Comparison of ENCODE assay signal across 26 cellular contexts in genomic region chr11:69017951-69018350, GRCh38. TPM values are rescaled to one million over a fixed set of nuclear protein-coding genes. Genes with fewer than 3 reads are reported as not detected.
DNase-seq lines count a peak whose midpoint lies in the region; ATAC-seq, FAIRE-seq and TF ChIP-seq lines count a peak whose summit lies in the region.
"Had no signal": no experiment of that assay in that cellular context is flagged by ENCODE, and none has a peak within 500 bp of the region (broad histone marks: within the 10 kb centered on the region; RNA-seq: fewer than 3 reads in every experiment).

No MANE protein-coding gene starts in this region.

- no peak for TF ChIP-seq POLR2A in vagina (IDR thresholded peaks at IDR 0.05)

- FAIRE-seq in bronchial epithelial cell (lab: Jason Lieb, UNC), result peak; percentile 18
- FAIRE-seq: A204.1, GM12892, GM19239, H54, RCC 7860 had no signal

- intact Hi-C loops in vagina (cut with DNase I), result no loop called here

- DNase-seq in bronchial epithelial cell (ENCODE audit: low read depth) (no peak), vagina (ENCODE audit: extremely low spot score in 2 of 2) (no peak), dermis blood vessel endothelial cell (no peak), activated gamma-delta T cell (lab: John Stamatoyannopoulos, UW) (no peak), SW 1271 (lab: John Stamatoyannopoulos, UW) (no peak)
- DNase-seq in stimulated activated naive B cell treated with anti-CD40 and anti-IgM and Interleukin-4, amounts not matched to agents 10 μg/mL and 1 μg/mL and 100 μg/mL, for 72 hours, result no peak
- DNase-seq: CD4-positive, CD25-positive, alpha-beta regulatory T cell; DMS153; DND-41; HFFc6; KBM-7; NCI-H1105 treated with DMSO at 0.1 percent for 48 hours; NCI-H146; NCI-H1930; NCI-H446; NCI-H524 treated with DMSO at 0.1 percent for 48 hours; NCI-H774 had no signal

- H3K9me3 ChIP-seq in muscle layer of colon (ENCODE audit: low read length) (no peaks in the 10 kb centered on the region), vagina (no peaks in the 10 kb centered on the region)
- H3K9me3 ChIP-seq: BLaER1 had no signal

- H3K9ac ChIP-seq in muscle layer of colon (ENCODE audit: low read length), result no peak overlapping the region
- H3K9ac ChIP-seq: BLaER1 had no signal

- TF ChIP-seq CTCF in bronchial epithelial cell (IDR thresholded peaks at IDR 0.05; ENCODE audit: insufficient read depth, low read length, severe bottlenecking) (no peak), vagina (IDR thresholded peaks at IDR 0.05) (no peak)

- peak overlapping the region; percentile 56 for H3K27ac Mint-ChIP-seq in stimulated activated naive B cell treated with anti-CD40 and anti-IgM and Interleukin-4, amounts not matched to agents 10 μg/mL and 1 μg/mL and 100 μg/mL, for 72 hours

- H3K36me3 ChIP-seq in bronchial epithelial cell (ENCODE audit: control insufficient read depth, insufficient read depth, low read length), result no peaks in the 10 kb centered on the region
- H3K36me3 ChIP-seq in muscle layer of colon (ENCODE audit: insufficient read depth, low read length), result no peaks in the 10 kb centered on the region
- no peaks in the 10 kb centered on the region for H3K36me3 ChIP-seq in vagina
- H3K36me3 ChIP-seq: BLaER1 had no signal

- peaks cover 42% of the 10 kb centered on the region for H3K4me1 ChIP-seq in muscle layer of colon (ENCODE audit: insufficient read depth, low read length)
- H3K4me1 ChIP-seq in vagina, result peaks cover 31% of the 10 kb centered on the region

- no peak overlapping the region for H3K4me3 ChIP-seq in bronchial epithelial cell (ENCODE audit: low read depth, low read length)
- H3K4me3 ChIP-seq in muscle layer of colon (ENCODE audit: low read depth in 1 of 2, low read length in 2 of 2), result no peak overlapping the region
- no peak overlapping the region for H3K4me3 ChIP-seq in vagina
- H3K4me3 ChIP-seq: BLaER1 had no signal

- H3K27me3 Mint-ChIP-seq in stimulated activated naive B cell treated with anti-CD40 and anti-IgM and Interleukin-4, amounts not matched to agents 10 μg/mL and 1 μg/mL and 100 μg/mL, for 72 hours, result peaks cover 22 to 31% of the 10 kb centered on the region in 2 donors
- H3K27me3 Mint-ChIP-seq: CD4-positive, CD25-positive, alpha-beta regulatory T cell had no signal

- H3K4me1 Mint-ChIP-seq in stimulated activated naive B cell treated with anti-CD40 and anti-IgM and Interleukin-4, amounts not matched to agents 10 μg/mL and 1 μg/mL and 100 μg/mL, for 72 hours, result peaks cover 0 to 5% of the 10 kb centered on the region in 2 donors
- H3K4me1 Mint-ChIP-seq: CD4-positive, CD25-positive, alpha-beta regulatory T cell had no signal

- no peak overlapping the region for H3K4me3 Mint-ChIP-seq in stimulated activated naive B cell treated with anti-CD40 and anti-IgM and Interleukin-4, amounts not matched to agents 10 μg/mL and 1 μg/mL and 100 μg/mL, for 72 hours
- H3K4me3 Mint-ChIP-seq: CD4-positive, CD25-positive, alpha-beta regulatory T cell had no signal

- peaks cover 4 to 9% of the 10 kb centered on the region in 2 donors for H3K9me3 Mint-ChIP-seq in stimulated activated naive B cell treated with anti-CD40 and anti-IgM and Interleukin-4, amounts not matched to agents 10 μg/mL and 1 μg/mL and 100 μg/mL, for 72 hours
- H3K9me3 Mint-ChIP-seq: CD4-positive, CD25-positive, alpha-beta regulatory T cell; HFFc6 had no signal

- H3K27ac ChIP-seq in muscle layer of colon (ENCODE audit: low read depth, low read length), result peak overlapping the region; percentile 8
- peak overlapping the region; percentile 94 for H3K27ac ChIP-seq in vagina
- H3K27ac ChIP-seq: BLaER1 had no signal

- H3K27me3 ChIP-seq in bronchial epithelial cell (ENCODE audit: control insufficient read depth, insufficient read depth, low read length) (peaks cover 6% of the 10 kb centered on the region), muscle layer of colon (ENCODE audit: control insufficient read depth in 1 of 2, insufficient read depth in 2 of 2, low read length in 2 of 2) (no peaks in the 10 kb centered on the region), vagina (no peaks in the 10 kb centered on the region)

- H3K36me3 Mint-ChIP-seq in stimulated activated naive B cell treated with anti-CD40 and anti-IgM and Interleukin-4, amounts not matched to agents 10 μg/mL and 1 μg/mL and 100 μg/mL, for 72 hours, result no peaks in the 10 kb centered on the region
- H3K36me3 Mint-ChIP-seq: CD4-positive, CD25-positive, alpha-beta regulatory T cell had no signal

- no peak for ATAC-seq in stimulated activated naive B cell treated with anti-CD40 and anti-IgM and Interleukin-4, amounts not matched to agents 10 μg/mL and 1 μg/mL and 100 μg/mL, for 72 hours (replicated peaks)

RNA-seq across cellular contexts. Expression of gene MRGPRF, which starts 4.9 kb away (rescaled TPM):
- total RNA-seq in bronchial epithelial cell, result 0.53 TPM in 1 of 2 replicates, not detected in the other
- total RNA-seq in vagina, result 84.5 TPM
- 0.05 and 0.17 TPM in 2 replicates for total RNA-seq in dermis blood vessel endothelial cell
- total RNA-seq: CD4-positive, CD25-positive, alpha-beta regulatory T cell; MCF 10A had no signal

RNA-seq across cellular contexts. Expression of gene TPCN2, which starts 30.8 kb away (rescaled TPM):
- 4.5 and 6.5 TPM in 2 replicates for total RNA-seq in bronchial epithelial cell
- total RNA-seq in vagina, result 21.1 TPM
- total RNA-seq in dermis blood vessel endothelial cell, result 13.8 and 14.3 TPM in 2 replicates

RNA-seq across cellular contexts. Expression of gene MRGPRD, which starts 37.2 kb away (rescaled TPM):
- not detected in 2 replicates for total RNA-seq in bronchial epithelial cell
- total RNA-seq in vagina, result not detected
- not detected in 2 replicates for total RNA-seq in dermis blood vessel endothelial cell
- total RNA-seq: CD4-positive, CD25-positive, alpha-beta regulatory T cell; HFFc6; LHCN-M2; MCF 10A had no signal

Comparison
In these comparisons a context has a peak if more than half of its experiments do, and no peak if none do; other contexts are left out.
1. RNA of gene MRGPRF, which starts 4.9 kb away (total RNA-seq): 84.5 TPM in vagina (single experiment); 0.53 TPM in bronchial epithelial cell and 0.05 to 0.17 TPM in dermis blood vessel endothelial cell; every median in the first group is over 10 times any median in the second.